Comparison of ENCODE assay signal across 11 cellular contexts in the genomic region with DNA sequence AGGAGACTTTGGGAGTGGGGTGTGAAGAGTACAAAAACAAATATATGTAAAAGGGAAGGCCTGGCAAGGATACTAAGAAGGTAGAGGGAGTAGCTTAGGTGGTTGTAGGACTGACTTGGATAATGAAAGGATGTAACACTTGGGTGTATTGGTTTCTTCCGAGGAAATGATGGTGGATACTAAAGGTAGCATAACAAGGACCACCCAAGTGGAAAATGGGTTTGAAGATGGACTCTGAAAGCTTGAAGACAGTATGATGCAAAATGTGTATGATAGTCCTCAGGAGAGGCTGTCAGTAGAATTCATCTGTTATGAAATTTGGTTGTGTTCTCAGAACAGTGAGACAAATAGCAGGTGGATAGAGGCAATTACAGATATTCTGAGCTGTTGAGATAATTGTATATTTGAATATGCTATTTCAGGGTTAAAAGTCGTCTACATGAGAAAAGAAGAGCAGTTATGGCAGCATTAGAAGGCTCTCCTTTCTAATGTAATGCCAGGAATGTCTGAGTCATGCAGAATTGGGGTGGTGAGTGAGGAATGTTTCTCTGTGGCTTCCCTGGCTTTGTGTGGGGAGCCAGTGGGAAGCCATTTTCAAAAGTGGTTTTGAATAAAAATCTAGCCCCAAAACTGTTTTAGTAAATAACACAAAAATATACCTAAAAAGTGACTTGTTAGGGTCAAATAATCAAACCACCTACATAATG.
DNase-seq lines count a peak whose midpoint lies in the region; ATAC-seq and TF ChIP-seq lines count a peak whose summit lies in the region.
"Had no signal": no experiment of that assay in that cellular context is flagged by ENCODE, and none has a peak within 500 bp of the region (broad histone marks: within the 10 kb centered on the region; RNA-seq: fewer than 3 reads in every experiment).

No MANE protein-coding gene starts in this region.

- ATAC-seq in SK-N-SH treated with all-trans-retinoic acid at 6 μM for 48 hours (peak; percentile 96), foreskin keratinocyte (peak; percentile 90)
- ATAC-seq: heart left ventricle; stimulated activated effector memory CD8-positive, alpha-beta T cell treated with anti-CD3 and anti-CD28 coated beads, Interleukin-12 subunit alpha, Interleukin-12 subunit beta, amount 100 ng/mL, for 72 hours had no signal

- no peak overlapping the region for H3K27ac Mint-ChIP-seq in glutamatergic neuron (ENCODE audit: unreplicated experiment)
- H3K27ac Mint-ChIP-seq: activated naive CD4-positive, alpha-beta T cell treated with anti-CD3 and anti-CD28 coated beads, Interleukin-2, amount 50 U/mL, for 24 hours; stimulated activated effector memory CD8-positive, alpha-beta T cell treated with anti-CD3 and anti-CD28 coated beads, Interleukin-12 subunit alpha, Interleukin-12 subunit beta, amount 100 ng/mL, for 72 hours had no signal

- no peaks in the 10 kb centered on the region for H3F3A ChIP-seq in smooth muscle cell (ENCODE audit: low read depth)

- no peaks in the 10 kb centered on the region for H3K36me3 Mint-ChIP-seq in glutamatergic neuron (ENCODE audit: unreplicated experiment)
- H3K36me3 Mint-ChIP-seq: activated naive CD4-positive, alpha-beta T cell treated with anti-CD3 and anti-CD28 coated beads, Interleukin-2, amount 50 U/mL, for 24 hours; stimulated activated effector memory CD8-positive, alpha-beta T cell treated with anti-CD3 and anti-CD28 coated beads, Interleukin-12 subunit alpha, Interleukin-12 subunit beta, amount 100 ng/mL, for 72 hours had no signal

- TF ChIP-seq CTCF in foreskin keratinocyte (conservative IDR thresholded peaks at IDR 0.05) (no peak), smooth muscle cell (IDR thresholded peaks at IDR 0.05; ENCODE audit: borderline replicate concordance, insufficient read depth, poor library complexity, severe bottlenecking) (no peak), glutamatergic neuron (IDR thresholded peaks at IDR 0.05; ENCODE audit: partially characterized antibody, unreplicated experiment) (no peak)

- no peaks in the 10 kb centered on the region for H3K36me3 ChIP-seq in H7 (replicated peaks; ENCODE audit: control insufficient read depth, insufficient read depth, low read length)
- no peaks in the 10 kb centered on the region for H3K36me3 ChIP-seq in smooth muscle cell (ENCODE audit: low read depth)
- H3K36me3 ChIP-seq: heart left ventricle had no signal

- H3K27ac ChIP-seq in foreskin keratinocyte (no peak overlapping the region), smooth muscle cell (ENCODE audit: low read depth) (peak overlapping the region; percentile 62)
- H3K27ac ChIP-seq: heart left ventricle had no signal

- no peaks in the 10 kb centered on the region for H3K9me3 ChIP-seq in smooth muscle cell (replicated peaks; ENCODE audit: low read depth)
- H3K9me3 ChIP-seq: heart left ventricle had no signal

- H3K9me3 Mint-ChIP-seq in glutamatergic neuron (ENCODE audit: unreplicated experiment): no peaks in the 10 kb centered on the region
- H3K9me3 Mint-ChIP-seq: activated naive CD4-positive, alpha-beta T cell treated with anti-CD3 and anti-CD28 coated beads, Interleukin-2, amount 50 U/mL, for 24 hours; stimulated activated effector memory CD8-positive, alpha-beta T cell treated with anti-CD3 and anti-CD28 coated beads, Interleukin-12 subunit alpha, Interleukin-12 subunit beta, amount 100 ng/mL, for 72 hours had no signal

- H3K27me3 ChIP-seq in H7 (ENCODE audit: control insufficient read depth, insufficient read depth, low read length) (no peaks in the 10 kb centered on the region), foreskin keratinocyte (no peaks in the 10 kb centered on the region), smooth muscle cell (ENCODE audit: low read depth) (no peaks in the 10 kb centered on the region)
- H3K27me3 ChIP-seq: heart left ventricle had no signal

- H3K4me2 ChIP-seq in smooth muscle cell: peak overlapping the region; percentile 34

- no peak overlapping the region for H3K9ac ChIP-seq in smooth muscle cell (ENCODE audit: low read depth)

- H4K20me1 ChIP-seq in smooth muscle cell (ENCODE audit: low read depth): no peaks in the 10 kb centered on the region

- H2AFZ ChIP-seq in smooth muscle cell (ENCODE audit: low read depth): no peak overlapping the region

- H3K79me2 ChIP-seq in smooth muscle cell (ENCODE audit: low read depth): no peaks in the 10 kb centered on the region

- WGBS in smooth muscle cell (ENCODE audit: low lambda C conversion rate): 13% methylated on average over 2 of the region's 2 CpGs

- no peaks in the 10 kb centered on the region for H3K4me1 Mint-ChIP-seq in glutamatergic neuron (ENCODE audit: low read depth, unreplicated experiment)
- H3K4me1 Mint-ChIP-seq: activated naive CD4-positive, alpha-beta T cell treated with anti-CD3 and anti-CD28 coated beads, Interleukin-2, amount 50 U/mL, for 24 hours; stimulated activated effector memory CD8-positive, alpha-beta T cell treated with anti-CD3 and anti-CD28 coated beads, Interleukin-12 subunit alpha, Interleukin-12 subunit beta, amount 100 ng/mL, for 72 hours had no signal

- no peaks in the 10 kb centered on the region for H3K27me3 Mint-ChIP-seq in glutamatergic neuron (ENCODE audit: unreplicated experiment)

- no peak overlapping the region for H3K4me3 ChIP-seq in H7 (ENCODE audit: insufficient read depth, low read depth, low read length)
- H3K4me3 ChIP-seq in smooth muscle cell: no peak overlapping the region
- H3K4me3 ChIP-seq: heart left ventricle had no signal

- peak; percentile 27 for DNase-seq in H7
- peak; percentile 59 to 82 for DNase-seq in foreskin keratinocyte
- DNase-seq in smooth muscle cell (lab: John Stamatoyannopoulos, UW; ENCODE audit: unreplicated experiment): no peak
- DNase-seq in NCI-H1694 (lab: John Stamatoyannopoulos, UW): no peak
- no peak for DNase-seq in NCI-H510A treated with DMSO at 0.1 percent for 48 hours (lab: John Stamatoyannopoulos, UW)
- DNase-seq in glutamatergic neuron: no peak
- DNase-seq: heart left ventricle, NCI-H2227 treated with DMSO at 0.1 percent for 48 hours had no signal

- no peak overlapping the region for H3K4me3 Mint-ChIP-seq in glutamatergic neuron (ENCODE audit: unreplicated experiment)
- H3K4me3 Mint-ChIP-seq: activated naive CD4-positive, alpha-beta T cell treated with anti-CD3 and anti-CD28 coated beads, Interleukin-2, amount 50 U/mL, for 24 hours; stimulated activated effector memory CD8-positive, alpha-beta T cell treated with anti-CD3 and anti-CD28 coated beads, Interleukin-12 subunit alpha, Interleukin-12 subunit beta, amount 100 ng/mL, for 72 hours had no signal

- peaks cover 13% of the 10 kb centered on the region for H3K4me1 ChIP-seq in foreskin keratinocyte
- H3K4me1 ChIP-seq in smooth muscle cell (ENCODE audit: low read depth): peaks cover 9% of the 10 kb centered on the region

TF ChIP-seq in SK-N-SH treated with all-trans-retinoic acid at 6 μM for 48 hours, 23 proteins besides CTCF, POLR2A, EP300 and RAD21:
- peak; percentile 95; the same call in 1 of the 2 replicates for TF ChIP-seq CSDC2 (CRISPR knock-in tag; IDR thresholded peaks at IDR 0.05)
- peak; percentile 54 for TF ChIP-seq ISL1 (CRISPR knock-in tag; IDR thresholded peaks at IDR 0.05)
- TF ChIP-seq SNAI2 (CRISPR knock-in tag; IDR thresholded peaks at IDR 0.05): peak; percentile 77; the same call in 1 of the 2 replicates
- no peak for TF ChIP-seq RARB (CRISPR knock-in tag; IDR thresholded peaks at IDR 0.05)
- TF ChIP-seq, protein P1, sequence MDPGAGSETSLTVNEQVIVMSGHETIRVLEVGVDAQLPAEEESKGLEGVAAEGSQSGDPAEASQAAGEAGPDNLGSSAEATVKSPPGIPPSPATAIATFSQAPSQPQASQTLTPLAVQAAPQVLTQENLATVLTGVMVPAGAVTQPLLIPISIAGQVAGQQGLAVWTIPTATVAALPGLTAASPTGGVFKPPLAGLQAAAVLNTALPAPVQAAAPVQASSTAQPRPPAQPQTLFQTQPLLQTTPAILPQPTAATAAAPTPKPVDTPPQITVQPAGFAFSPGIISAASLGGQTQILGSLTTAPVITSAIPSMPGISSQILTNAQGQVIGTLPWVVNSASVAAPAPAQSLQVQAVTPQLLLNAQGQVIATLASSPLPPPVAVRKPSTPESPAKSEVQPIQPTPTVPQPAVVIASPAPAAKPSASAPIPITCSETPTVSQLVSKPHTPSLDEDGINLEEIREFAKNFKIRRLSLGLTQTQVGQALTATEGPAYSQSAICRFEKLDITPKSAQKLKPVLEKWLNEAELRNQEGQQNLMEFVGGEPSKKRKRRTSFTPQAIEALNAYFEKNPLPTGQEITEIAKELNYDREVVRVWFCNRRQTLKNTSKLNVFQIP (CRISPR knock-in tag; IDR thresholded peaks at IDR 0.05; ENCODE audit: borderline replicate concordance, low read depth): no peak
- peak; percentile 59; the same call in 1 of the 2 replicates for TF ChIP-seq TOX (CRISPR knock-in tag; IDR thresholded peaks at IDR 0.05; ENCODE audit: borderline replicate concordance)
- 0 out of 2 replicates have a peak, but pooled peaks have one; percentile 34 for TF ChIP-seq ZFP3 (CRISPR knock-in tag; IDR thresholded peaks at IDR 0.05)
- TF ChIP-seq ZC3H10 (CRISPR knock-in tag; IDR thresholded peaks at IDR 0.05): peak; percentile 51; the same call in 1 of the 2 replicates

Comparison
In these comparisons a context has a peak if more than half of its experiments do, and no peak if none do; other contexts are left out.
1. DNase-seq: peak in H7 (single experiment) and foreskin keratinocyte (2 of 2); none in smooth muscle cell (single experiment), NCI-H1694 (single experiment), NCI-H510A treated with DMSO at 0.1 percent for 48 hours (single experiment) and glutamatergic neuron (single experiment).